ENCODE assay signal across 11 cellular contexts in genomic region chr16:81601601-81602251, GRCh38.
DNase-seq lines count a peak whose midpoint lies in the region; ATAC-seq and TF ChIP-seq lines count a peak whose summit lies in the region.
"Had no signal": no experiment of that assay in that cellular context is flagged by ENCODE, and none has a peak within 500 bp of the region (broad histone marks: within the 10 kb centered on the region; RNA-seq: fewer than 3 reads in every experiment).

No MANE protein-coding gene starts in this region.

- TF ChIP-seq CTCF in HFFc6 (IDR thresholded peaks at IDR 0.05): no peak
- TF ChIP-seq CTCF in VCaP (conservative IDR thresholded peaks at IDR 0.05): no peak
- no peak for TF ChIP-seq CTCF in foreskin fibroblast (IDR thresholded peaks at IDR 0.05; ENCODE audit: low read depth, low read length)

- no peak overlapping the region for H3K4me3 Mint-ChIP-seq in HFFc6

- H3K4me3 ChIP-seq in foreskin fibroblast (ENCODE audit: low read depth in 1 of 2, low read length in 2 of 2) (no peak overlapping the region), rectal smooth muscle tissue (ENCODE audit: low read length) (no peak overlapping the region)
- H3K4me3 ChIP-seq: left lung had no signal

- peaks cover 13% of the 10 kb centered on the region for H3K4me1 ChIP-seq in rectal smooth muscle tissue (ENCODE audit: control insufficient read depth, insufficient read depth, low read length)

- H3K27ac Mint-ChIP-seq in HFFc6: peak overlapping the region; percentile 80

- H3K27ac ChIP-seq in VCaP: peak overlapping the region; percentile 70
- peak overlapping the region; percentile 41 for H3K27ac ChIP-seq in rectal smooth muscle tissue (ENCODE audit: low read depth, low read length)
- H3K27ac ChIP-seq: left lung had no signal

- peaks cover 66% of the 10 kb centered on the region for H3K4me1 Mint-ChIP-seq in HFFc6 (ENCODE audit: low read depth)

- H3K36me3 ChIP-seq in rectal smooth muscle tissue (ENCODE audit: control insufficient read depth, insufficient read depth, low read length): no peaks in the 10 kb centered on the region
- H3K36me3 ChIP-seq: left lung had no signal

- no peak for ATAC-seq in HG03457 (IDR thresholded peaks at IDR 0.05; ENCODE audit: unreplicated experiment)
- ATAC-seq: left lung had no signal

- no peaks in the 10 kb centered on the region; the same call in 1 of the 2 replicates for H3K27me3 Mint-ChIP-seq in HFFc6 (ENCODE audit: insufficient read depth)

- H3K9ac ChIP-seq in rectal smooth muscle tissue (ENCODE audit: low read length): no peak overlapping the region

- DNase-seq in HFFc6 (no peak), foreskin fibroblast (peak; percentile 24 to 58), ACHN (no peak), NCI-H226 (no peak)
- DNase-seq in stimulated activated CD8-positive, alpha-beta memory T cell treated with anti-CD3 and anti-CD28 coated beads, Interleukin-4, amount 100 ng/mL, for 48 hours: no peak
- DNase-seq: activated CD4-positive, CD25-positive, alpha-beta regulatory T cell; left lung; NCI-H82 had no signal

- H3K36me3 Mint-ChIP-seq in HFFc6 (ENCODE audit: low read depth): peaks cover 10% of the 10 kb centered on the region

- in situ Hi-C loops in ACHN (cut with HindIII; ENCODE audit: low pct_ligation_motif_present, low pct_unique_long_range_greater_than_20kb, low sequenced_read_pairs): no loop called here

- no peaks in the 10 kb centered on the region for H3K27me3 ChIP-seq in rectal smooth muscle tissue (ENCODE audit: control insufficient read depth, insufficient read depth, low read length)
- H3K27me3 ChIP-seq: left lung had no signal

- no peaks in the 10 kb centered on the region for H3K9me3 Mint-ChIP-seq in HFFc6

Comparison
In these comparisons a context has a peak if more than half of its experiments do, and no peak if none do; other contexts are left out.
1. DNase-seq: peak in foreskin fibroblast (2 of 2); none in HFFc6 (single experiment), ACHN (single experiment), NCI-H226 (single experiment) and stimulated activated CD8-positive, alpha-beta memory T cell treated with anti-CD3 and anti-CD28 coated beads, Interleukin-4, amount 100 ng/mL, for 48 hours (single experiment).